16 cellular contexts compared by ENCODE assay signal in the genomic region with DNA sequence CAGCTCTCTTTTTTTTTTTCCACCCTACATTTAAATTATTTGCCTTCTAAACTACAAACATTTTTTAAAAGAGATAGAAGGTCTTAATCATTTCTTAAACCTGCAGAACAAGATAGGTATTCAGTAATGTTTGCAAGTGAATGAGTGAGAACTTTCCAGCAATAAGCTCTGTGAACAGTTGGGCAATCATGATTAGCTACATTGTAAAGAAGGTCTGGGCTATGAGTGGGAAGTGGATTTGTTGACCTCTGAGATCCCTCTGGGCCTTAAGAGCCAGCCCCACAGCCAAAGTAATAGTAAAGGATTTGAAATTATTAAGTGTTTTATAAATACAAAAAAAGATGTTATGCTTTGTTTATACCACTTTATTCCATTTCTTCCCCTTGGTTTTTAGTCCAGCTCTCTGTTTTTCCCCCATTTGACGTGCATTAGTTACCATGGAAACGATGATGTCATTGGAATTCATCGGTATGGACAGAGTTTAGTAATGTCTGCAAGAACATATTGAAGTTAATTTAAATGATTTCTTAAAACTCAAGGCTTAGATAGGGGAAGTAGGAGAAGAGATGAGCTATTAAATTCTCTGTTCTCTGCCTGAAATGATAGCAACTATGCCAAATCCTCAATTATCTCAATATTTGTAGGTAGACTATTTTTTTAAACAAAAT.
A peak's percentile ranks its signal among the peaks of the same experiment; 100 is the strongest.
DNase-seq lines count a peak whose midpoint lies in the region; ATAC-seq and TF ChIP-seq lines count a peak whose summit lies in the region.
"Had no signal": no experiment of that assay in that cellular context is flagged by ENCODE, and none has a peak within 500 bp of the region (broad histone marks: within the 10 kb centered on the region; RNA-seq: fewer than 3 reads in every experiment).

No MANE protein-coding gene starts in this region.

- no peak overlapping the region for H3K27ac ChIP-seq in PC-3 (ENCODE audit: low read length)

- no peak overlapping the region for H3K4me3 ChIP-seq in PC-3 (ENCODE audit: low read length)

- no peaks in the 10 kb centered on the region for H3K79me2 ChIP-seq in PC-3 (ENCODE audit: low read length)

- no peaks in the 10 kb centered on the region for H3K9me2 ChIP-seq in PC-3 (replicated peaks; ENCODE audit: low read length)

- H3K4me2 ChIP-seq in PC-3 (ENCODE audit: low read length), result no peak overlapping the region

- H3K4me1 Mint-ChIP-seq in nephron, result peaks cover 16% of the 10 kb centered on the region
- H3K4me1 Mint-ChIP-seq: activated naive CD8-positive, alpha-beta T cell treated with anti-CD3 and anti-CD28 coated beads, Interleukin-2, amount 10 ng/mL, durations not matched to agents 7 days and 5 days had no signal

- H3K9ac ChIP-seq in PC-3 (ENCODE audit: low read length), result no peak overlapping the region

- no peak for TF ChIP-seq CTCF in PC-3 (conservative IDR thresholded peaks at IDR 0.05; ENCODE audit: low read depth, low read length)
- no peak for TF ChIP-seq CTCF in nephron (IDR thresholded peaks at IDR 0.05; ENCODE audit: unreplicated experiment in 3 of 3)

- no TSS peak for BruUV-seq in PC-3 (replicated peaks; lab: Mats Ljungman, UMichigan)

- H3K4me1 ChIP-seq in PC-3 (ENCODE audit: insufficient read depth, low read length), result peaks cover 1% of the 10 kb centered on the region; the same call in 1 of the 2 replicates

- no peaks in the 10 kb centered on the region for H3K27me3 Mint-ChIP-seq in nephron (ENCODE audit: low read depth)
- H3K27me3 Mint-ChIP-seq: activated naive CD8-positive, alpha-beta T cell treated with anti-CD3 and anti-CD28 coated beads, Interleukin-2, amount 10 ng/mL, durations not matched to agents 7 days and 5 days; CD4-positive, alpha-beta T cell had no signal

- no peaks in the 10 kb centered on the region for H3K36me3 ChIP-seq in PC-3 (ENCODE audit: low read depth, low read length)

- H3K27me3 ChIP-seq in PC-3 (ENCODE audit: low read length), result no peaks in the 10 kb centered on the region

- no peaks in the 10 kb centered on the region for H3F3A ChIP-seq in PC-3 (ENCODE audit: low read length, unreplicated experiment)

- peak; percentile 1 for DNase-seq in ELF-1 (ENCODE audit: low read depth, low spot score)
- DNase-seq in PC-3, result peak; percentile 13
- peak; percentile 44 for DNase-seq in dedifferentiated amniotic fluid mesenchymal stem cell (ENCODE audit: extremely low spot score)
- DNase-seq in left lobe of liver (ENCODE audit: low spot score), result no peak
- no peak for DNase-seq in NCI-H748 treated with DMSO at 0.1 percent for 48 hours (lab: John Stamatoyannopoulos, UW)
- DNase-seq in T-helper 9 cell, result no peak
- DNase-seq: activated naive CD8-positive, alpha-beta T cell treated with anti-CD3 and anti-CD28 coated beads, Interleukin-2, amount 10 ng/mL, durations not matched to agents 7 days and 5 days; CD4-positive, alpha-beta T cell; effector CD4-positive, alpha-beta T cell; H7; midbrain; NCI-H2029; retina; substantia nigra had no signal

- no peaks in the 10 kb centered on the region for H3K9me3 ChIP-seq in PC-3 (ENCODE audit: low read length)

- intact Hi-C loops in PC-3 (cut with micrococcal nuclease), result no loop called here

- CTCF ChIA-PET in PC-3 (lab: Charles Lee), result no interaction called here

- no peaks in the 10 kb centered on the region for H4K20me1 ChIP-seq in PC-3 (ENCODE audit: low read length)

- peaks cover 8% of the 10 kb centered on the region for H3K36me3 Mint-ChIP-seq in nephron (ENCODE audit: low read depth)

- H3K4me3 Mint-ChIP-seq in nephron, result no peak overlapping the region
- H3K4me3 Mint-ChIP-seq: activated naive CD8-positive, alpha-beta T cell treated with anti-CD3 and anti-CD28 coated beads, Interleukin-2, amount 10 ng/mL, durations not matched to agents 7 days and 5 days; CD4-positive, alpha-beta T cell had no signal

- peak overlapping the region; percentile 51 to 61 (median 55) for H3K27ac Mint-ChIP-seq in nephron
- H3K27ac Mint-ChIP-seq: activated naive CD8-positive, alpha-beta T cell treated with anti-CD3 and anti-CD28 coated beads, Interleukin-2, amount 10 ng/mL, durations not matched to agents 7 days and 5 days; CD4-positive, alpha-beta T cell had no signal

- no peak overlapping the region for H2AFZ ChIP-seq in PC-3 (ENCODE audit: low read length)

- ATAC-seq in PC-3, result no peak
- ATAC-seq in GM21360 (IDR thresholded peaks at IDR 0.05; ENCODE audit: unreplicated experiment), result no peak
- no peak for ATAC-seq in left lobe of liver

- no peaks in the 10 kb centered on the region for H3K9me3 Mint-ChIP-seq in nephron
- H3K9me3 Mint-ChIP-seq: activated naive CD8-positive, alpha-beta T cell treated with anti-CD3 and anti-CD28 coated beads, Interleukin-2, amount 10 ng/mL, durations not matched to agents 7 days and 5 days; CD4-positive, alpha-beta T cell had no signal

- POLR2A ChIA-PET in PC-3 (lab: Charles Lee; ENCODE audit: unreplicated experiment), result interaction anchor here (0.6 kb wide), 1 partner anchor 1646 kb away, joined by 3 read pairs; no protein-coding TSS in a partner anchor

Comparison
In these comparisons a context has a peak if more than half of its experiments do, and no peak if none do; other contexts are left out.
1. DNase-seq: peak in ELF-1 (single experiment), PC-3 (single experiment) and dedifferentiated amniotic fluid mesenchymal stem cell (single experiment); none in left lobe of liver (single experiment), NCI-H748 treated with DMSO at 0.1 percent for 48 hours (single experiment) and T-helper 9 cell (single experiment).